In genomic region chr16:80274576-80275191, GRCh38 we compare ENCODE assay signal across 18 cellular contexts.
A peak's percentile ranks its signal among the peaks of the same experiment; 100 is the strongest.
DNase-seq lines count a peak whose midpoint lies in the region; ATAC-seq and TF ChIP-seq lines count a peak whose summit lies in the region.
"Had no signal": no experiment of that assay in that cellular context is flagged by ENCODE, and none has a peak within 500 bp of the region (broad histone marks: within the 10 kb centered on the region; RNA-seq: fewer than 3 reads in every experiment).

No MANE protein-coding gene starts in this region.

- H2AK5ac ChIP-seq in mesenchymal stem cell (ENCODE audit: low read length, severe bottlenecking): no peak overlapping the region

- H2BK15ac ChIP-seq in mesenchymal stem cell (ENCODE audit: low read depth, poor library complexity, severe bottlenecking): no peak overlapping the region

- peaks cover 3% of the 10 kb centered on the region for H3K4me1 ChIP-seq in mesenchymal stem cell (ENCODE audit: control insufficient read depth, insufficient read depth, low read depth, low read length)
- no peaks in the 10 kb centered on the region for H3K4me1 ChIP-seq in effector memory CD4-positive, alpha-beta T cell (ENCODE audit: control insufficient read depth, insufficient read depth, low read length, poor library complexity, severe bottlenecking)
- H3K4me1 ChIP-seq: BE2C, prostate gland, tibial artery had no signal

- peak overlapping the region; percentile 50 for H3K9ac ChIP-seq in mesenchymal stem cell (ENCODE audit: low read length)

- H3K4me3 ChIP-seq in AG10803 (ENCODE audit: low read length): no peak overlapping the region
- no peak overlapping the region for H3K4me3 ChIP-seq in choroid plexus epithelial cell (ENCODE audit: low read depth, low read length)
- no peak overlapping the region for H3K4me3 ChIP-seq in mesenchymal stem cell (ENCODE audit: insufficient read depth in 1 of 2, low read depth in 1 of 2, low read length in 2 of 2)
- H3K4me3 ChIP-seq in effector memory CD4-positive, alpha-beta T cell (ENCODE audit: insufficient read depth, low read depth, low read length, poor library complexity, severe bottlenecking): no peak overlapping the region
- H3K4me3 ChIP-seq: PC-9, prostate gland, tibial artery had no signal

- ATAC-seq in HG03354 (IDR thresholded peaks at IDR 0.05; ENCODE audit: poor library complexity, severe bottlenecking, unreplicated experiment): no peak
- ATAC-seq: HepG2 had no signal

- peaks cover 0 to 3% of the 10 kb centered on the region in 2 experiments for H3K36me3 ChIP-seq in mesenchymal stem cell (ENCODE audit: control insufficient read depth in 1 of 2, insufficient read depth in 2 of 2, low read depth in 1 of 2, low read length in 2 of 2)
- no peaks in the 10 kb centered on the region for H3K36me3 ChIP-seq in effector memory CD4-positive, alpha-beta T cell (ENCODE audit: control insufficient read depth, insufficient read depth, low read length)
- H3K36me3 ChIP-seq: BE2C, prostate gland, tibial artery had no signal

- no peak overlapping the region for H4K91ac ChIP-seq in mesenchymal stem cell (ENCODE audit: low read length)

- H3K4ac ChIP-seq in mesenchymal stem cell (ENCODE audit: low read depth in 1 of 2, low read length in 2 of 2): no peak overlapping the region

- no peaks in the 10 kb centered on the region for H3K27me3 ChIP-seq in mesenchymal stem cell (ENCODE audit: control insufficient read depth in 1 of 2, insufficient read depth in 1 of 2, low read length in 2 of 2)
- H3K27me3 ChIP-seq in effector memory CD4-positive, alpha-beta T cell (replicated peaks; ENCODE audit: control insufficient read depth, insufficient read depth, low read length, poor library complexity, severe bottlenecking): no peaks in the 10 kb centered on the region
- H3K27me3 ChIP-seq: BE2C, tibial artery had no signal

- H2BK5ac ChIP-seq in mesenchymal stem cell (ENCODE audit: low read depth, low read length, poor library complexity, severe bottlenecking): no peak overlapping the region

- peak overlapping the region in 1 of 2 experiments; percentile 72 for H3K23ac ChIP-seq in mesenchymal stem cell (ENCODE audit: low read length in 2 of 2)

- H3K27ac ChIP-seq in mesenchymal stem cell (ENCODE audit: low read length, poor library complexity, severe bottlenecking): peak overlapping the region; percentile 63
- no peak overlapping the region for H3K27ac ChIP-seq in effector memory CD4-positive, alpha-beta T cell (ENCODE audit: insufficient read depth, low read length, poor library complexity, severe bottlenecking)
- H3K27ac ChIP-seq: PC-9, prostate gland, tibial artery had no signal

- no peak for TF ChIP-seq CTCF in AG10803 (conservative IDR thresholded peaks at IDR 0.05; ENCODE audit: low read length)
- TF ChIP-seq CTCF in choroid plexus epithelial cell (conservative IDR thresholded peaks at IDR 0.05; ENCODE audit: low read depth, low read length): no peak

- H3K4me2 ChIP-seq in mesenchymal stem cell (ENCODE audit: low read length, poor library complexity, severe bottlenecking): no peak overlapping the region
- H3K4me2 ChIP-seq: PC-9 had no signal

- H3K14ac ChIP-seq in mesenchymal stem cell (ENCODE audit: low read length in 2 of 2): peak overlapping the region in 1 of 2 experiments; percentile 63

- no peaks in the 10 kb centered on the region for H3K9me3 ChIP-seq in mesenchymal stem cell (ENCODE audit: control insufficient read depth, low read length)
- no peaks in the 10 kb centered on the region for H3K9me3 ChIP-seq in effector memory CD4-positive, alpha-beta T cell (ENCODE audit: control insufficient read depth, low read length)
- H3K9me3 ChIP-seq: BE2C, prostate gland, tibial artery had no signal

- no peak overlapping the region for H4K8ac ChIP-seq in mesenchymal stem cell (ENCODE audit: low read length)

- H2BK120ac ChIP-seq in mesenchymal stem cell (ENCODE audit: low read depth, low read length): no peak overlapping the region

- H2BK12ac ChIP-seq in mesenchymal stem cell (ENCODE audit: low read length in 2 of 2): no peak overlapping the region

- DNase-seq in AG10803 (ENCODE audit: low read depth) (peak; percentile 94), NCI-H226 (peak; percentile 82), choroid plexus epithelial cell (ENCODE audit: low read depth) (peak; percentile 78), mesenchymal stem cell (no peak), NCI-H1436 (lab: John Stamatoyannopoulos, UW) (no peak), COR-L47 (lab: John Stamatoyannopoulos, UW) (no peak)
- DNase-seq in effector memory CD4-positive, alpha-beta T cell: no peak
- DNase-seq: BE2C, dermis blood vessel endothelial cell, DMS53, foreskin melanocyte, NCI-H1105, NCI-H510A, PC-9, tibial artery had no signal

- no peaks in the 10 kb centered on the region for H3K79me1 ChIP-seq in mesenchymal stem cell (replicated peaks; ENCODE audit: low read length, poor library complexity, severe bottlenecking)

- H3K18ac ChIP-seq in mesenchymal stem cell (ENCODE audit: low read depth in 1 of 2, low read length in 2 of 2): no peak overlapping the region

- WGBS in mesenchymal stem cell: 80% methylated on average over 4 of the region's 4 CpGs

- no peak overlapping the region for H2AFZ ChIP-seq in mesenchymal stem cell (ENCODE audit: low read depth, low read length)
- H2AFZ ChIP-seq: PC-9 had no signal

Comparison
In these comparisons a context has a peak if more than half of its experiments do, and no peak if none do; other contexts are left out.
1. DNase-seq: peak in AG10803 (single experiment), NCI-H226 (single experiment) and choroid plexus epithelial cell (single experiment); none in mesenchymal stem cell (single experiment), NCI-H1436 (single experiment), effector memory CD4-positive, alpha-beta T cell (0 of 3) and COR-L47 (single experiment).